Comparison of ENCODE assay signal across 9 cellular contexts in genomic region chr2:25293958-25294513, GRCh38. TPM values are rescaled to one million over a fixed set of nuclear protein-coding genes. Genes with fewer than 3 reads are reported as not detected.
DNase-seq lines count a peak whose midpoint lies in the region; ATAC-seq lines count a peak whose summit lies in the region.
"Had no signal": no experiment of that assay in that cellular context is flagged by ENCODE, and none has a peak within 500 bp of the region (broad histone marks: within the 10 kb centered on the region; RNA-seq: fewer than 3 reads in every experiment).

No MANE protein-coding gene starts in this region.

- H3K27me3 Mint-ChIP-seq in naive thymus-derived CD8-positive, alpha-beta T cell, result no peaks in the 10 kb centered on the region

- no peaks in the 10 kb centered on the region for H3K36me3 ChIP-seq in H7 (replicated peaks; ENCODE audit: control insufficient read depth, insufficient read depth, low read length)

- peak; percentile 31 for DNase-seq in stimulated activated CD4-positive, alpha-beta T cell treated with anti-CD3 and anti-CD28 coated beads, Interleukin-4, amount 100 ng/mL, for 24 hours
- no peak for DNase-seq in stimulated activated CD4-positive, alpha-beta T cell treated with anti-CD3 and anti-CD28 coated beads, Interleukin-2, amount 100 ng/mL, for 48 hours
- DNase-seq in naive thymus-derived CD8-positive, alpha-beta T cell, result no peak
- no peak for DNase-seq in HuH-7 (ENCODE audit: low spot score)
- no peak for DNase-seq in CD1c-positive myeloid dendritic cell (ENCODE audit: extremely low spot score)
- DNase-seq in H7, result no peak

- H3K36me3 Mint-ChIP-seq in naive thymus-derived CD8-positive, alpha-beta T cell, result peaks cover 0 to 11% (median 0%) of the 10 kb centered on the region in 3 donors

- no peak overlapping the region for H3K4me3 ChIP-seq in H7 (ENCODE audit: insufficient read depth, low read depth, low read length)
- H3K4me3 ChIP-seq: PC-9 had no signal

- peak overlapping the region; percentile 84 for H3K27ac ChIP-seq in angular gyrus (ENCODE audit: low read depth, low read length)
- H3K27ac ChIP-seq: PC-9 had no signal

- peak; percentile 13 to 34 for ATAC-seq in naive thymus-derived CD8-positive, alpha-beta T cell
- ATAC-seq in HG03342 (IDR thresholded peaks at IDR 0.05; ENCODE audit: unreplicated experiment), result no peak

- peak overlapping the region; percentile 95 to 99 (median 98) for H3K27ac Mint-ChIP-seq in naive thymus-derived CD8-positive, alpha-beta T cell

- H3K4me1 Mint-ChIP-seq in naive thymus-derived CD8-positive, alpha-beta T cell, result peaks cover 41 to 84% (median 78%) of the 10 kb centered on the region in 4 donors

- POLR2A ChIA-PET in naive thymus-derived CD8-positive, alpha-beta T cell (lab: Charles Lee), result interaction anchor here (0.8 to 13.9 kb wide), 16 partner anchors 8 to 934 kb away, joined by 3 to 358 read pairs (median 14); partner anchors contain the start of genes DNMT3A and ITSN2

- H3K27me3 ChIP-seq in H7 (ENCODE audit: control insufficient read depth, insufficient read depth, low read length), result no peaks in the 10 kb centered on the region

- no peaks in the 10 kb centered on the region for H3K9me3 Mint-ChIP-seq in naive thymus-derived CD8-positive, alpha-beta T cell

- H3K4me3 Mint-ChIP-seq in naive thymus-derived CD8-positive, alpha-beta T cell, result peak overlapping the region; percentile 66 to 94 (median 83)

RNA-seq across cellular contexts. Expression of gene DNMT3A, which starts 47.7 kb away (rescaled TPM):
- 100 to 1,000 TPM; 121 to 122 TPM for total RNA-seq in naive thymus-derived CD8-positive, alpha-beta T cell
- polyA plus RNA-seq in naive thymus-derived CD8-positive, alpha-beta T cell, result 10 to 100 TPM; 17.9 to 31.2 (median 27.2) TPM
- 48.6 and 63.1 TPM in 2 replicates for total RNA-seq in H7 (2014; rRNA removed; shearing (Covaris generic))
